In genomic region chr2:5722236-5722635, GRCh38 we compare ENCODE assay signal across 30 cellular contexts. TPM values are rescaled to one million over a fixed set of nuclear protein-coding genes. Genes with fewer than 3 reads are reported as not detected.
"Had no signal": no experiment of that assay in that cellular context is flagged by ENCODE, and none has a peak within 500 bp of the region (broad histone marks: within the 10 kb centered on the region; RNA-seq: fewer than 3 reads in every experiment).

No MANE protein-coding gene starts in this region.

- H3K27me3 Mint-ChIP-seq: effector memory CD8-positive, alpha-beta T cell had no signal

- ATAC-seq: effector memory CD8-positive, alpha-beta T cell; esophagus mucosa; foreskin keratinocyte; gastrocnemius medialis; gastroesophageal sphincter; heart left ventricle; heart right ventricle had no signal

- H3K36me3 ChIP-seq: colonic mucosa, esophagus squamous epithelium, gastrocnemius medialis, gastroesophageal sphincter, heart left ventricle, heart right ventricle had no signal

- H3K27me3 ChIP-seq: colonic mucosa, foreskin keratinocyte had no signal

- H3K4me3 Mint-ChIP-seq: dendritic cell treated with granulocyte-macrophage colony-stimulating factor and Interleukin-4, amounts not matched to agents 40 ng/mL and 50 ng/mL, for 4 days; effector memory CD8-positive, alpha-beta T cell; endodermal cell had no signal

- H3K4me3 ChIP-seq: colonic mucosa, coronary artery, dorsolateral prefrontal cortex, esophagus squamous epithelium, gastrocnemius medialis, gastroesophageal sphincter, heart left ventricle, heart right ventricle had no signal

- DNase-seq: colonic mucosa; cortex of kidney; dermis blood vessel endothelial cell; dorsolateral prefrontal cortex; effector CD4-positive, alpha-beta T cell; effector CD8-positive, alpha-beta T cell; effector memory CD4-positive, alpha-beta T cell; effector memory CD8-positive, alpha-beta T cell; endodermal cell; erythroblast; esophagus squamous epithelium; foreskin fibroblast; foreskin keratinocyte; foreskin melanocyte; gastrocnemius medialis; glutamatergic neuron; head of caudate nucleus; heart left ventricle; heart right ventricle had no signal

- H3K9me3 Mint-ChIP-seq: endodermal cell had no signal

- H3K4me1 ChIP-seq: colonic mucosa, esophagus squamous epithelium, foreskin keratinocyte, gastroesophageal sphincter had no signal

- H3K27ac ChIP-seq: colonic mucosa, coronary artery, dorsolateral prefrontal cortex, epithelial cell of prostate, esophagus squamous epithelium, foreskin keratinocyte, gastrocnemius medialis, gastroesophageal sphincter, heart left ventricle, heart right ventricle had no signal

- FAIRE-seq: colon, endometrium, endothelial cell of umbilical vein, frontal cortex had no signal

- H3K9me3 ChIP-seq: colonic mucosa, esophagus squamous epithelium, gastrocnemius medialis, gastroesophageal sphincter had no signal

- H3K27ac Mint-ChIP-seq: dendritic cell treated with granulocyte-macrophage colony-stimulating factor and Interleukin-4, amounts not matched to agents 40 ng/mL and 50 ng/mL, for 4 days; effector memory CD8-positive, alpha-beta T cell; endodermal cell had no signal

RNA-seq across cellular contexts. Expression of gene SOX11, which starts 30.1 kb away (rescaled TPM):
- total RNA-seq: dermis blood vessel endothelial cell, dermis microvascular lymphatic vessel endothelial cell, endothelial cell of umbilical vein, esophagus mucosa, esophagus squamous epithelium, gastrocnemius medialis had no signal
- polyA plus RNA-seq: endothelial cell of umbilical vein, esophagus had no signal
